ENCODE assay signal across 1 cellular context in genomic region chr9:126919193-126919592, GRCh38.
TF ChIP-seq lines count a peak whose summit lies in the region.

No MANE protein-coding gene starts in this region.

TF ChIP-seq in HepG2, 621 proteins besides CTCF, POLR2A, EP300 and RAD21 (continued from another document and continues in another):
- TF ChIP-seq IRF2 (CRISPR knock-in tag; IDR thresholded peaks at IDR 0.05) (peak; percentile 51; the same call in 1 of the 2 replicates), CC2D1A (CRISPR knock-in tag; IDR thresholded peaks at IDR 0.05) (no peak), TAF15 (IDR thresholded peaks at IDR 0.05; ENCODE audit: low read depth, low read length, poor library complexity, severe bottlenecking) (no peak), PHF21A (CRISPR knock-in tag; IDR thresholded peaks at IDR 0.05) (peak; percentile 61), ETV5 (CRISPR knock-in tag; IDR thresholded peaks at IDR 0.05; ENCODE audit: borderline replicate concordance) (peak; percentile 43; the same call in 1 of the 2 replicates), ZMYM4 (CRISPR knock-in tag; IDR thresholded peaks at IDR 0.05) (peak; percentile 26; the same call in 1 of the 2 replicates), ZNF7 (CRISPR knock-in tag; IDR thresholded peaks at IDR 0.05) (no peak), THRA (CRISPR knock-in tag; IDR thresholded peaks at IDR 0.05; ENCODE audit: borderline replicate concordance) (no peak), TERF1 (CRISPR knock-in tag; IDR thresholded peaks at IDR 0.05) (no peak), ZNF562 (CRISPR knock-in tag; IDR thresholded peaks at IDR 0.05; ENCODE audit: borderline replicate concordance) (no peak), KDM5B (CRISPR knock-in tag; IDR thresholded peaks at IDR 0.05; ENCODE audit: borderline replicate concordance) (no peak), CEBPB (IDR thresholded peaks at IDR 0.05; ENCODE audit: borderline replicate concordance, low read depth, low read length) (no peak), ZNF589 (CRISPR knock-in tag; conservative IDR thresholded peaks at IDR 0.05) (no peak), KLF12 (CRISPR knock-in tag; IDR thresholded peaks at IDR 0.05; ENCODE audit: borderline replicate concordance) (no peak), DZIP1 (CRISPR knock-in tag; IDR thresholded peaks at IDR 0.05) (no peak), RXRB (CRISPR knock-in tag; IDR thresholded peaks at IDR 0.05; ENCODE audit: borderline replicate concordance) (peak; percentile 81), SNAI1 (CRISPR knock-in tag; IDR thresholded peaks at IDR 0.05; ENCODE audit: borderline replicate concordance) (no peak), ZNF546 (CRISPR knock-in tag; conservative IDR thresholded peaks at IDR 0.05) (no peak), ZNF253 (CRISPR knock-in tag; IDR thresholded peaks at IDR 0.05; ENCODE audit: borderline replicate concordance) (no peak), MED1 (CRISPR knock-in tag; IDR thresholded peaks at IDR 0.05) (0 out of 2 replicates have a peak, but pooled peaks have one; percentile 23), HDAC1 (CRISPR knock-in tag; IDR thresholded peaks at IDR 0.05) (peak; percentile 80), LCORL (IDR thresholded peaks at IDR 0.05) (no peak), LCORL (CRISPR knock-in tag; IDR thresholded peaks at IDR 0.05) (0 out of 2 replicates have a peak, but pooled peaks have one; percentile 28), HDAC2 (CRISPR knock-in tag; IDR thresholded peaks at IDR 0.05) (peak; percentile 31; the same call in 1 of the 2 replicates), E2F1 (CRISPR knock-in tag; IDR thresholded peaks at IDR 0.05) (no peak), CREM (IDR thresholded peaks at IDR 0.05) (peak; percentile 55), CREM (CRISPR knock-in tag; IDR thresholded peaks at IDR 0.05) (no peak), ELF1 (CRISPR knock-in tag; IDR thresholded peaks at IDR 0.05) (no peak), TSC22D2 (CRISPR knock-in tag; IDR thresholded peaks at IDR 0.05; ENCODE audit: borderline replicate concordance) (no peak), CREBL2 (CRISPR knock-in tag; IDR thresholded peaks at IDR 0.05; ENCODE audit: borderline replicate concordance) (no peak), THAP11 (CRISPR knock-in tag; IDR thresholded peaks at IDR 0.05) (peak; percentile 47; the same call in 1 of the 2 replicates), TBX3 (IDR thresholded peaks at IDR 0.05; ENCODE audit: borderline replicate concordance) (0 out of 2 replicates have a peak, but pooled peaks have one; percentile 24), NCOR1 (IDR thresholded peaks at IDR 0.05; ENCODE audit: borderline replicate concordance, low read length) (peak; percentile 98), CEBPG (CRISPR knock-in tag; IDR thresholded peaks at IDR 0.05) (0 out of 2 replicates have a peak, but pooled peaks have one; percentile 5), HNRNPUL1 (IDR thresholded peaks at IDR 0.05; ENCODE audit: low read depth, low read length) (no peak), SAP130 (CRISPR knock-in tag; IDR thresholded peaks at IDR 0.05; ENCODE audit: low read depth) (peak; percentile 64), HNF4A (CRISPR knock-in tag; IDR thresholded peaks at IDR 0.05) (peak; percentile 88), ARID5B (CRISPR knock-in tag; IDR thresholded peaks at IDR 0.05) (peak; percentile 90), PTBP1 (IDR thresholded peaks at IDR 0.05; ENCODE audit: low read depth, low read length, poor library complexity, severe bottlenecking) (no peak), SP1 (IDR thresholded peaks at IDR 0.05) (no peak), SP1 (CRISPR knock-in tag; IDR thresholded peaks at IDR 0.05) (no peak), MIER2 (CRISPR knock-in tag; IDR thresholded peaks at IDR 0.05) (no peak), ZNF232 (CRISPR knock-in tag; IDR thresholded peaks at IDR 0.05; ENCODE audit: borderline replicate concordance) (peak; percentile 85), REL (CRISPR knock-in tag; conservative IDR thresholded peaks at IDR 0.05) (no peak), ATF1 (CRISPR knock-in tag; IDR thresholded peaks at IDR 0.05) (peak; percentile 22; the same call in 1 of the 2 replicates), ZNF749 (CRISPR knock-in tag; IDR thresholded peaks at IDR 0.05; ENCODE audit: borderline replicate concordance) (no peak), SALL1 (CRISPR knock-in tag; IDR thresholded peaks at IDR 0.05) (peak; percentile 40; the same call in 1 of the 2 replicates), NFAT5 (CRISPR knock-in tag; IDR thresholded peaks at IDR 0.05) (no peak), RARA (CRISPR knock-in tag; IDR thresholded peaks at IDR 0.05) (peak; percentile 45; the same call in 1 of the 2 replicates), NAIF1 (CRISPR knock-in tag; IDR thresholded peaks at IDR 0.05; ENCODE audit: borderline replicate concordance) (no peak), ZNF18 (CRISPR knock-in tag; IDR thresholded peaks at IDR 0.05; ENCODE audit: insufficient replicate concordance) (no peak)
